In the genomic region with DNA sequence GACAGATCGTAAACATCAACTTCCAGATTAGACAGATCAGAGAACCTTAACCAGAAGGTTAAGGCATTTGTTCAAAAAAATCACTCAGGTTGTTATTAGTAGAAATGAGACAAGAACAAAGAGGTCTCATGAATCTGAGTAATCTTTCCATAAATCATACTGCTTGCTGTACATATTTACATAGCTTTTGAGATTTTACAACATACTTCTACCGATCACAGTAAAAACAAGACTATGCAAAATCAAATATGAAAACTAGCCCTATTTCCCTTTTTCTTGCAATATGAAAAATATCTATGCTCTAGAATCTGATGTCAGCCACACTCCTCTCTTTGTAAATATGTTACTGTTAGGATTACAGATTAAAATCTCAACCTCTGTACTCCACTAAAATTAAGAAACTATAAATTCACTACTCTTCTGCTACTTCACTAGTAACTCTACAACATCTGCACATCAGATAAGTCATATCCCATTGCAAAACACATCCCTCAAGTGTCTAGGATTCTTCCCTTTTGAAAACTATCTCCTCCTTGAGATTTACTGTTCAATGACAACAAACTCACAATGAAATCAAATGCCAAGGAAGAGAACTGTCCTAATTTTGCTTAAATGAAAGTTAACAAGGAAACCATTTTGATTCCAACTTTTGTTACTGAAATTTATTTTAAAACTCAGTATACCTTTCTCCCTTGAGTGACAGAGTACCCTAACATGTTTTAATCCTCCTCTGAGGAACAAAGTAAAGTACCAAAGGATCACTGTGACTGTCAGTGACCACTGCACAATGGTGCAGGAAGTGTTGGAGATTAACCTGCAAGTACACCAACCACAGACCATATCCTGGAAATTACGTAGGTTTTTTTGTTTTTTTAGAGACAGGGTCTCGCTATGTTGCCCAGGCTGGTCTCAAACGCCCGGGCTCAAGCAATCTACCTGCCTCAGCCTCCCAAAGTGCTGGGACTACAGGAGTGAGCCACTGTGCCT, we compare ENCODE assay signal across 8 cellular contexts. TPM values are rescaled to one million over a fixed set of nuclear protein-coding genes. Genes with fewer than 3 reads are reported as not detected.
A peak's percentile ranks its signal among the peaks of the same experiment; 100 is the strongest.
DNase-seq lines count a peak whose midpoint lies in the region; ATAC-seq and TF ChIP-seq lines count a peak whose summit lies in the region.

No MANE protein-coding gene starts in this region.

- no peak overlapping the region for H3K27ac ChIP-seq in GM23338 (ENCODE audit: low read depth)
- peak overlapping the region; percentile 17 for H3K27ac ChIP-seq in KOPT-K1 (ENCODE audit: low read depth, low read length, poor library complexity, severe bottlenecking)

- DNase-seq in GM23338 (ENCODE audit: low spot score) = no peak
- no peak for DNase-seq in left colon
- no peak for DNase-seq in mucosa of gallbladder (ENCODE audit: low spot score)
- DNase-seq in NCI-H82 treated with DMSO at 0.1 percent for 48 hours (lab: John Stamatoyannopoulos, UW; ENCODE audit: unreplicated experiment) = no peak
- DNase-seq in T1000 (lab: John Stamatoyannopoulos, UW) = no peak

- H3K79me2 ChIP-seq in GM23338 (replicated peaks; ENCODE audit: insufficient read depth) = peaks cover 87% of the 10 kb centered on the region

- peaks cover 2% of the 10 kb centered on the region for H3K27me3 Mint-ChIP-seq in GM23338 (ENCODE audit: insufficient read depth, low read depth, poor library complexity)

- H3K36me3 Mint-ChIP-seq in GM23338 (ENCODE audit: low read depth) = peaks cover 3% of the 10 kb centered on the region; the same call in 1 of the 3 replicates

- H3K9me3 Mint-ChIP-seq in GM23338 = no peaks in the 10 kb centered on the region

- intact Hi-C loops in left colon (cut with DNase I, micrococcal nuclease) = no loop called here

- TF ChIP-seq CTCF in GM23338 (conservative IDR thresholded peaks at IDR 0.05; ENCODE audit: low read depth in 2 of 2) = no peak

- H3K4me3 Mint-ChIP-seq in GM23338 = no peak overlapping the region

- H3K4me3 ChIP-seq in GM23338 = no peak overlapping the region

- no peak overlapping the region for H3K4me2 ChIP-seq in GM23338

- no peaks in the 10 kb centered on the region for H3K36me3 ChIP-seq in GM23338 (ENCODE audit: insufficient read depth)
- H3K36me3 ChIP-seq in KOPT-K1 (ENCODE audit: insufficient read depth, low read length) = peaks cover 15% of the 10 kb centered on the region

- no peaks in the 10 kb centered on the region for H3F3A ChIP-seq in GM23338 (replicated peaks; ENCODE audit: low read depth)

- peaks cover 9% of the 10 kb centered on the region; the same call in 1 of the 2 replicates for H4K20me1 ChIP-seq in GM23338 (replicated peaks; ENCODE audit: insufficient read depth)

- ATAC-seq in GM18868 (IDR thresholded peaks at IDR 0.05; ENCODE audit: unreplicated experiment) (peak; percentile 48), GM23338 (no peak), left colon (peak; percentile 23), SK-N-SH treated with all-trans-retinoic acid at 6 μM for 48 hours (no peak)

- H2AFZ ChIP-seq in GM23338 = no peak overlapping the region

- H3K9me3 ChIP-seq in KOPT-K1 (ENCODE audit: insufficient read depth, low read length, poor library complexity, severe bottlenecking) = no peaks in the 10 kb centered on the region

- no peaks in the 10 kb centered on the region for H3K27me3 ChIP-seq in GM23338 (ENCODE audit: insufficient read depth)

- peaks cover 28% of the 10 kb centered on the region for H3K4me1 ChIP-seq in GM23338 (ENCODE audit: insufficient read depth)

- no peaks in the 10 kb centered on the region for H3K9me2 ChIP-seq in GM23338 (ENCODE audit: insufficient read depth)

- H3K27ac Mint-ChIP-seq in GM23338 = peak overlapping the region; percentile 3; the same call in 1 of the 2 replicates

- H3K4me1 Mint-ChIP-seq in GM23338 = peaks cover 42% of the 10 kb centered on the region

TF ChIP-seq in GM23338, 12 proteins besides CTCF, POLR2A, EP300 and RAD21:
- TF ChIP-seq ZNF114 (CRISPR knock-in tag; IDR thresholded peaks at IDR 0.05) = no peak
- no peak for TF ChIP-seq CREB1 (CRISPR knock-in tag; IDR thresholded peaks at IDR 0.05; ENCODE audit: low read depth)
- no peak for TF ChIP-seq STAT1 (IDR thresholded peaks at IDR 0.05; ENCODE audit: unreplicated experiment)

TF ChIP-seq in SK-N-SH treated with all-trans-retinoic acid at 6 μM for 48 hours, 23 proteins besides CTCF, POLR2A, EP300 and RAD21:
- TF ChIP-seq OSR1 (CRISPR knock-in tag; IDR thresholded peaks at IDR 0.05) = no peak
- TF ChIP-seq ZFP30 (CRISPR knock-in tag; IDR thresholded peaks at IDR 0.05) = no peak
- TF ChIP-seq PPARA (CRISPR knock-in tag; IDR thresholded peaks at IDR 0.05; ENCODE audit: borderline replicate concordance) = no peak
- no peak for TF ChIP-seq ZNF8 (CRISPR knock-in tag; IDR thresholded peaks at IDR 0.05)
- TF ChIP-seq ZFP3 (CRISPR knock-in tag; IDR thresholded peaks at IDR 0.05) = no peak
- TF ChIP-seq SNAI2 (CRISPR knock-in tag; IDR thresholded peaks at IDR 0.05) = no peak
- no peak for TF ChIP-seq TCF4 (CRISPR knock-in tag; IDR thresholded peaks at IDR 0.05; ENCODE audit: borderline replicate concordance)
- TF ChIP-seq GLIS3 (CRISPR knock-in tag; IDR thresholded peaks at IDR 0.05) = no peak
- TF ChIP-seq, protein P1, sequence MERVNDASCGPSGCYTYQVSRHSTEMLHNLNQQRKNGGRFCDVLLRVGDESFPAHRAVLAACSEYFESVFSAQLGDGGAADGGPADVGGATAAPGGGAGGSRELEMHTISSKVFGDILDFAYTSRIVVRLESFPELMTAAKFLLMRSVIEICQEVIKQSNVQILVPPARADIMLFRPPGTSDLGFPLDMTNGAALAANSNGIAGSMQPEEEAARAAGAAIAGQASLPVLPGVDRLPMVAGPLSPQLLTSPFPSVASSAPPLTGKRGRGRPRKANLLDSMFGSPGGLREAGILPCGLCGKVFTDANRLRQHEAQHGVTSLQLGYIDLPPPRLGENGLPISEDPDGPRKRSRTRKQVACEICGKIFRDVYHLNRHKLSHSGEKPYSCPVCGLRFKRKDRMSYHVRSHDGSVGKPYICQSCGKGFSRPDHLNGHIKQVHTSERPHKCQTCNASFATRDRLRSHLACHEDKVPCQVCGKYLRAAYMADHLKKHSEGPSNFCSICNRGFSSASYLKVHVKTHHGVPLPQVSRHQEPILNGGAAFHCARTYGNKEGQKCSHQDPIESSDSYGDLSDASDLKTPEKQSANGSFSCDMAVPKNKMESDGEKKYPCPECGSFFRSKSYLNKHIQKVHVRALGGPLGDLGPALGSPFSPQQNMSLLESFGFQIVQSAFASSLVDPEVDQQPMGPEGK (CRISPR knock-in tag; IDR thresholded peaks at IDR 0.05; ENCODE audit: borderline replicate concordance) = no peak
- TF ChIP-seq RARB (CRISPR knock-in tag; IDR thresholded peaks at IDR 0.05) = no peak
- no peak for TF ChIP-seq TOX (CRISPR knock-in tag; IDR thresholded peaks at IDR 0.05; ENCODE audit: borderline replicate concordance)
TF ChIP-seq in SK-N-SH treated with all-trans-retinoic acid at 6 μM for 48 hours: peak in this region for 0.

RNA-seq across cellular contexts. Expression of gene DCUN1D1, which starts 12.8 kb away (rescaled TPM):
- total RNA-seq in GM23338 (2014; rRNA removed; shearing (Covaris generic)) = 53.5 and 64.8 TPM in 2 replicates
- 26.8 and 29.5 TPM in 2 replicates for polyA plus RNA-seq in GM23338 (2016; fragmentation: Nextera tagmentation; extraction: Ambion mirVana)
- total RNA-seq in left colon (10 to 100 TPM; 44.0 to 52.6 TPM), mucosa of gallbladder (45.8 TPM)

Comparison
In these comparisons a context has a peak if more than half of its experiments do, and no peak if none do; other contexts are left out.
1. ATAC-seq: peak in GM18868 (single experiment) and left colon (single experiment); none in GM23338 (single experiment) and SK-N-SH treated with all-trans-retinoic acid at 6 μM for 48 hours (single experiment).